In genomic region chrX:152958524-152959465, GRCh38 we compare ENCODE assay signal across 8 cellular contexts. TPM values are rescaled to one million over a fixed set of nuclear protein-coding genes. Genes with fewer than 3 reads are reported as not detected.
A peak's percentile ranks its signal among the peaks of the same experiment; 100 is the strongest.
DNase-seq lines count a peak whose midpoint lies in the region; ATAC-seq and TF ChIP-seq lines count a peak whose summit lies in the region.

No MANE protein-coding gene starts in this region.

- DNase-seq in COR-L47 (lab: John Stamatoyannopoulos, UW): peak; percentile 81
- peak; percentile 49 for DNase-seq in NOMO-1 treated with dmso at 0.1 percent for 144 hours (lab: John Stamatoyannopoulos, UW; ENCODE audit: unreplicated experiment)
- DNase-seq in activated CD8-positive, alpha-beta memory T cell treated with anti-CD3 and anti-CD28 coated beads, Interleukin-2, amount 50 U/mL, for 24 hours (ENCODE audit: extremely low read depth): peak; percentile 71
- peak; percentile 83 for DNase-seq in endothelial cell (ENCODE audit: low spot score)
- DNase-seq in stimulated activated CD8-positive, alpha-beta memory T cell treated with anti-CD3 and anti-CD28 coated beads, Interleukin-15, amount 100 ng/mL, for 48 hours (ENCODE audit: low read depth in 2 of 2): peak; percentile 77 to 79

- H3K36me3 ChIP-seq in HUES48 (ENCODE audit: control insufficient read depth, insufficient read depth, low read length) (no peaks in the 10 kb centered on the region), mesodermal cell (ENCODE audit: control insufficient read depth, insufficient read depth, low read length) (no peaks in the 10 kb centered on the region)

- peak overlapping the region; percentile 61 for H3K27ac Mint-ChIP-seq in endothelial cell (ENCODE audit: unreplicated experiment)

- no peak overlapping the region for H3K27ac ChIP-seq in HUES48 (ENCODE audit: low read depth, low read length)
- no peak overlapping the region for H3K27ac ChIP-seq in mesodermal cell (ENCODE audit: low read depth, low read length, severe bottlenecking)

- H3K9me3 ChIP-seq in HUES48 (ENCODE audit: control insufficient read depth, insufficient read depth, low read length) (peaks cover 46% of the 10 kb centered on the region), mesodermal cell (ENCODE audit: control insufficient read depth, low read length) (no peaks in the 10 kb centered on the region)

- H3K4me3 ChIP-seq in HUES48 (ENCODE audit: low read depth, low read length): peak overlapping the region; percentile 46
- peak overlapping the region; percentile 2 for H3K4me3 ChIP-seq in mesodermal cell (ENCODE audit: extremely low read depth, insufficient read depth, low read length, poor library complexity, severe bottlenecking)

- peaks cover under 1% of the 10 kb centered on the region for H3K27me3 Mint-ChIP-seq in endothelial cell (ENCODE audit: unreplicated experiment)

- no peaks in the 10 kb centered on the region for H3K4me1 Mint-ChIP-seq in endothelial cell (ENCODE audit: unreplicated experiment)

- 18 to 77% methylated on average over 16 to 33 of the region's 53 CpGs for WGBS in mesodermal cell (ENCODE audit: insufficient coverage in 2 of 2), 2 experiments

- TF ChIP-seq CTCF in endothelial cell (IDR thresholded peaks at IDR 0.05; ENCODE audit: unreplicated experiment): peak; percentile 86

- peak; percentile 97 for ATAC-seq in GM21381 (IDR thresholded peaks at IDR 0.05; ENCODE audit: unreplicated experiment)

- H3K4me1 ChIP-seq in HUES48 (ENCODE audit: control insufficient read depth, insufficient read depth, low read length) (no peaks in the 10 kb centered on the region), mesodermal cell (ENCODE audit: control insufficient read depth, insufficient read depth, low read length, poor library complexity, severe bottlenecking) (no peaks in the 10 kb centered on the region)

- H3K9me3 Mint-ChIP-seq in endothelial cell (ENCODE audit: unreplicated experiment): no peaks in the 10 kb centered on the region

- no peaks in the 10 kb centered on the region for H3K27me3 ChIP-seq in HUES48 (ENCODE audit: control insufficient read depth, insufficient read depth, low read length)

- peak overlapping the region; percentile 79 for H3K4me3 Mint-ChIP-seq in endothelial cell (ENCODE audit: unreplicated experiment)

- no peaks in the 10 kb centered on the region for H3K36me3 Mint-ChIP-seq in endothelial cell (ENCODE audit: low read depth, unreplicated experiment)

- no peak overlapping the region for H3K9ac ChIP-seq in HUES48 (ENCODE audit: low read depth, low read length)

RNA-seq across cellular contexts. Expression of gene PNMA5, which starts 35.1 kb away (rescaled TPM):
- not detected for total RNA-seq in endothelial cell (ENCODE audit: unreplicated experiment)
- polyA plus RNA-seq in mesodermal cell (2013, experiment 1 of 2): not detected
- polyA plus RNA-seq in mesodermal cell (2013, experiment 2 of 2): not detected
